In genomic region chr16:29877266-29877961, GRCh38 we compare ENCODE assay signal across 8 cellular contexts. TPM values are rescaled to one million over a fixed set of nuclear protein-coding genes. Genes with fewer than 3 reads are reported as not detected.
A peak's percentile ranks its signal among the peaks of the same experiment; 100 is the strongest.
DNase-seq lines count a peak whose midpoint lies in the region; ATAC-seq and TF ChIP-seq lines count a peak whose summit lies in the region.

No MANE protein-coding gene starts in this region.

- no peak overlapping the region for H3K4me3 ChIP-seq in epithelial cell of esophagus (ENCODE audit: low read length)

- peaks cover 2% of the 10 kb centered on the region for H3K9me3 Mint-ChIP-seq in activated B cell treated with CpG ODN at 0.5 μM for 24 hours

- CTCF ChIA-PET in activated B cell treated with CpG ODN at 0.5 μM for 24 hours (lab: Charles Lee) = no interaction called here

- POLR2A ChIA-PET in activated B cell treated with CpG ODN at 0.5 μM for 24 hours (lab: Charles Lee) = interaction anchor here (0.6 to 0.8 kb wide), 3 partner anchors 11 to 23 kb away, joined by 3 to 4 read pairs (median 3); partner anchors contain the start of gene ASPHD1

- H3K27me3 Mint-ChIP-seq in activated B cell treated with CpG ODN at 0.5 μM for 24 hours = peaks cover 30% of the 10 kb centered on the region

- DNase-seq in AG08395 (ENCODE audit: low spot score) (peak; percentile 24), HCEC 1CT (peak; percentile 27), activated B cell treated with CpG ODN at 0.5 μM for 24 hours (peak; percentile 23), epithelial cell of esophagus (ENCODE audit: low read depth) (peak; percentile 80), sciatic nerve (ENCODE audit: low spot score) (no peak), NCI-H345 treated with DMSO at 0.1 percent for 48 hours (lab: John Stamatoyannopoulos, UW; ENCODE audit: unreplicated experiment) (no peak)

- peak; percentile 79 for ATAC-seq in activated B cell treated with CpG ODN at 0.5 μM for 24 hours (ENCODE audit: low read depth)
- peak; percentile 12 for ATAC-seq in sciatic nerve
- ATAC-seq in HG03097 (IDR thresholded peaks at IDR 0.05; ENCODE audit: low FRiP score, unreplicated experiment) = no peak
- ATAC-seq in GM21390 (IDR thresholded peaks at IDR 0.05; ENCODE audit: unreplicated experiment) = no peak

- no peaks in the 10 kb centered on the region for H3K36me3 Mint-ChIP-seq in activated B cell treated with CpG ODN at 0.5 μM for 24 hours (ENCODE audit: low read depth)

- H3K27ac Mint-ChIP-seq in activated B cell treated with CpG ODN at 0.5 μM for 24 hours = no peak overlapping the region

- H3K4me1 Mint-ChIP-seq in activated B cell treated with CpG ODN at 0.5 μM for 24 hours = peaks cover 17% of the 10 kb centered on the region

- TF ChIP-seq CTCF in activated B cell treated with CpG ODN at 0.5 μM for 24 hours (IDR thresholded peaks at IDR 0.05) (no peak), epithelial cell of esophagus (IDR thresholded peaks at IDR 0.05; ENCODE audit: insufficient read depth, low read depth, low read length, missing control alignments) (no peak)

- peak overlapping the region; percentile 56 for H3K4me3 Mint-ChIP-seq in activated B cell treated with CpG ODN at 0.5 μM for 24 hours

- intact Hi-C loops in activated B cell treated with CpG ODN at 0.5 μM for 24 hours (cut with micrococcal nuclease) (loop anchor here (2.0 kb wide), 1 partner anchor 15 kb away; the partner anchor contains the start of gene CDIPT), sciatic nerve (cut with DNase I) (no loop called here)

RNA-seq across cellular contexts. Expression of gene CDIPT, which starts 14.4 kb away (rescaled TPM):
- total RNA-seq in activated B cell treated with CpG ODN at 0.5 μM for 24 hours (28.7 and 29.8 TPM in 2 replicates), sciatic nerve (58.4 TPM)

RNA-seq across cellular contexts. Expression of gene SEZ6L2, which starts 21.9 kb away (rescaled TPM):
- total RNA-seq in activated B cell treated with CpG ODN at 0.5 μM for 24 hours (not detected in 2 replicates), sciatic nerve (3.1 TPM)

RNA-seq across cellular contexts. Expression of gene ASPHD1, which starts 22.9 kb away (rescaled TPM):
- total RNA-seq in activated B cell treated with CpG ODN at 0.5 μM for 24 hours (0.12 TPM in 1 of 2 replicates, not detected in the other), sciatic nerve (5.0 TPM)

RNA-seq across cellular contexts. Expression of gene KCTD13, which starts 48.6 kb away (rescaled TPM):
- total RNA-seq in activated B cell treated with CpG ODN at 0.5 μM for 24 hours (37.5 and 44.4 TPM in 2 replicates), sciatic nerve (30.4 TPM)

RNA-seq across cellular contexts. Expression of gene MVP, which starts 57.2 kb away (rescaled TPM):
- 177 and 179 TPM in 2 replicates for total RNA-seq in activated B cell treated with CpG ODN at 0.5 μM for 24 hours
- total RNA-seq in sciatic nerve = 123 TPM

Comparison
In these comparisons a context has a peak if more than half of its experiments do, and no peak if none do; other contexts are left out.
1. DNase-seq: peak in AG08395 (single experiment), HCEC 1CT (single experiment), activated B cell treated with CpG ODN at 0.5 μM for 24 hours (single experiment) and epithelial cell of esophagus (single experiment); none in sciatic nerve (single experiment) and NCI-H345 treated with DMSO at 0.1 percent for 48 hours (single experiment).
2. ATAC-seq: peak in activated B cell treated with CpG ODN at 0.5 μM for 24 hours (single experiment) and sciatic nerve (single experiment); none in HG03097 (single experiment) and GM21390 (single experiment).